28 cellular contexts compared by ENCODE assay signal in the genomic region with DNA sequence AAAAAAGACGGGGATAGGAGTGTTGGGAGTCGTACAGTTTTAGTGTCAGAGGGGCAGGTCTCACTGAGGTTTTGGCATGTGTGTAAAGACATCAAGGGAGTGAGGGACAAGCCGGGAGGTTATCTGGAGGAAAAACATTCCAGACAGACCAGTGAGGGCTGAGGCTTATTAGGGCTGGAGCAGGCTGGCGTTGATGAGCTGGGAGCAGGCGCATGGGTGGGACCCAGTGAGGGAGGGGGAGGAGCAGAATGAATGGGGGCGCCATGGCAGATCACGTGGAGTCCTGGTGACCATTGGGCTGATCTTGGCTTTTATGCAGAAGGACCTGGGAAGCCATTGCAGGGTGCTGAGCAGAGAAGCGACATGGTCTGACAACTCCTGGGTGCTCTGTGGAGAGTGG.
A peak's percentile ranks its signal among the peaks of the same experiment; 100 is the strongest.
DNase-seq lines count a peak whose midpoint lies in the region; ATAC-seq and TF ChIP-seq lines count a peak whose summit lies in the region.
"Had no signal": no experiment of that assay in that cellular context is flagged by ENCODE, and none has a peak within 500 bp of the region (broad histone marks: within the 10 kb centered on the region; RNA-seq: fewer than 3 reads in every experiment).

No MANE protein-coding gene starts in this region.

- H3F3A ChIP-seq in GM23248 (ENCODE audit: insufficient read depth) = no peaks in the 10 kb centered on the region

- H3K27ac ChIP-seq in GM23248 (no peak overlapping the region), dorsolateral prefrontal cortex (peak overlapping the region in 43 of 59 donors; percentile 0 to 78 (median 51)), right atrium auricular region (peak overlapping the region; percentile 26 to 31), tibial artery (peak overlapping the region; percentile 61 to 70)
- H3K27ac ChIP-seq: adrenal gland had no signal

- H3K36me3 ChIP-seq in GM23248 (ENCODE audit: low read depth) (no peaks in the 10 kb centered on the region), right atrium auricular region (no peaks in the 10 kb centered on the region), tibial artery (no peaks in the 10 kb centered on the region)
- H3K36me3 ChIP-seq: adrenal gland, BE2C, HAP-1 had no signal

- H3K9me3 ChIP-seq in GM23248 (ENCODE audit: low read depth) = no peaks in the 10 kb centered on the region
- no peaks in the 10 kb centered on the region for H3K9me3 ChIP-seq in right atrium auricular region
- no peaks in the 10 kb centered on the region for H3K9me3 ChIP-seq in tibial artery
- H3K9me3 ChIP-seq: adrenal gland, BE2C had no signal

- no peaks in the 10 kb centered on the region for H3K9me2 ChIP-seq in GM23248 (ENCODE audit: insufficient read depth)

- TF ChIP-seq CTCF in dorsolateral prefrontal cortex (IDR thresholded peaks at IDR 0.05 in 54 of 56, conservative IDR thresholded peaks at IDR 0.05 in 2 of 56; ENCODE audit: low read depth in 1 of 56, partially characterized antibody in 56 of 56) (no peak), right atrium auricular region (IDR thresholded peaks at IDR 0.05) (no peak), tibial artery (IDR thresholded peaks at IDR 0.05) (no peak)

- intact Hi-C loops in dorsolateral prefrontal cortex (cut with DNase I) (no loop called here), tibial artery (cut with DNase I; ENCODE audit: low total_unique reads) (no loop called here)

- WGBS in GM23248 (ENCODE audit: low coverage in 1 of 2, low lambda C conversion rate in 2 of 2, missing lambda C conversion rate in 2 of 2), 2 experiments = 6% methylated on average over 8 of the region's 8 CpGs

- H3K79me2 ChIP-seq in GM23248 (ENCODE audit: insufficient read depth) = no peaks in the 10 kb centered on the region

- peak overlapping the region; percentile 13 for H3K4me2 ChIP-seq in GM23248 (ENCODE audit: unreplicated experiment)

- DNase-seq in GM23248 (no peak), dorsolateral prefrontal cortex (no peak), right atrium auricular region (ENCODE audit: low spot score) (no peak), tibial artery (no peak), medulla oblongata (ENCODE audit: extremely low spot score) (no peak)
- DNase-seq: activated CD4-positive, alpha-beta memory T cell treated with anti-CD3 and anti-CD28 coated beads for 36 hours; activated CD4-positive, CD25-positive, alpha-beta regulatory T cell treated with anti-CD3 and anti-CD28 coated beads, Interleukin-2, amount 50 U/mL, for 72 hours; activated CD8-positive, alpha-beta memory T cell treated with anti-CD3 and anti-CD28 coated beads, Interleukin-2, amount 50 U/mL, for 4 hours; activated naive CD4-positive, alpha-beta T cell treated with anti-CD3 and anti-CD28 coated beads for 36 hours; adrenal gland; BE2C; CD8-positive, alpha-beta memory T cell; cortex of kidney; effector memory CD8-positive, alpha-beta T cell; erythroblast; glutamatergic neuron; islet precursor cell; naive thymus-derived CD8-positive, alpha-beta T cell; NCI-H2029; NCI-H524 treated with DMSO at 0.1 percent for 48 hours; T-helper 2 cell had no signal

- no peak for ATAC-seq in GM19023 (IDR thresholded peaks at IDR 0.05; ENCODE audit: unreplicated experiment)
- no peak for ATAC-seq in GM19328 (IDR thresholded peaks at IDR 0.05; ENCODE audit: unreplicated experiment)
- ATAC-seq: effector memory CD8-positive, alpha-beta T cell; GM12878; K562; naive thymus-derived CD8-positive, alpha-beta T cell; stimulated activated effector memory CD8-positive, alpha-beta T cell treated with anti-CD3 and anti-CD28 coated beads, Interleukin-12 subunit alpha, Interleukin-12 subunit beta, amount 100 ng/mL, for 72 hours had no signal

- in situ Hi-C loops in GM23248 (cut with MboI) = no loop called here

- no peak overlapping the region for H3K9ac ChIP-seq in GM23248

- H3K4me3 ChIP-seq in GM23248 (no peak overlapping the region), dorsolateral prefrontal cortex (peak overlapping the region in 9 of 59 donors; percentile 0 to 27 (median 5)), right atrium auricular region (no peak overlapping the region), tibial artery (no peak overlapping the region)
- H3K4me3 ChIP-seq: adrenal gland, GM12878, HAP-1, K562, lung had no signal

- 0 out of 2 replicates have a peak overlapping the region, but pooled peaks have one; percentile 6 for H2AFZ ChIP-seq in GM23248

- H3K4me1 ChIP-seq in GM23248 (ENCODE audit: insufficient read depth) (no peaks in the 10 kb centered on the region), right atrium auricular region (peaks cover 0 to 72% of the 10 kb centered on the region in 2 donors), tibial artery (peaks cover 0 to 50% (median 35%) of the 10 kb centered on the region in 4 donors)

- H3K27me3 ChIP-seq in GM23248 (replicated peaks; ENCODE audit: insufficient read depth) (no peaks in the 10 kb centered on the region), dorsolateral prefrontal cortex (no peaks in the 10 kb centered on the region), right atrium auricular region (no peaks in the 10 kb centered on the region), tibial artery (no peaks in the 10 kb centered on the region)
- H3K27me3 ChIP-seq: adrenal gland, BE2C had no signal

- H4K20me1 ChIP-seq in GM23248 (ENCODE audit: insufficient read depth) = no peaks in the 10 kb centered on the region
